ENCODE assay signal across 22 cellular contexts in genomic region chr21:46150073-46150472, GRCh38. TPM values are rescaled to one million over a fixed set of nuclear protein-coding genes. Genes with fewer than 3 reads are reported as not detected.
A peak's percentile ranks its signal among the peaks of the same experiment; 100 is the strongest.
DNase-seq lines count a peak whose midpoint lies in the region; ATAC-seq, FAIRE-seq and TF ChIP-seq lines count a peak whose summit lies in the region.
"Had no signal": no experiment of that assay in that cellular context is flagged by ENCODE, and none has a peak within 500 bp of the region (broad histone marks: within the 10 kb centered on the region; RNA-seq: fewer than 3 reads in every experiment).

No MANE protein-coding gene starts in this region.

- no peaks in the 10 kb centered on the region for H3K9me3 ChIP-seq in RWPE2 (ENCODE audit: severe bottlenecking)
- H3K9me3 ChIP-seq in HepG2 (ENCODE audit: low read length): no peaks in the 10 kb centered on the region
- H3K9me3 ChIP-seq: BLaER1, Caco-2 had no signal

- in situ Hi-C loops in HepG2 (cut with HindIII; ENCODE audit: extremely low pct_ligation_motif_present, low pct_unique_long_range_greater_than_20kb): no loop called here

- no peak overlapping the region for H3K9ac ChIP-seq in HepG2 (ENCODE audit: insufficient read depth, low read depth, low read length)
- H3K9ac ChIP-seq: BLaER1 had no signal

- H3K4me2 ChIP-seq in HepG2 (ENCODE audit: low read depth, low read length): no peak overlapping the region
- H3K4me2 ChIP-seq: BLaER1 had no signal

- no peak for TF ChIP-seq CTCF in RWPE2 (IDR thresholded peaks at IDR 0.05; ENCODE audit: poor library complexity, severe bottlenecking)
- no peak for TF ChIP-seq CTCF in HepG2 (CRISPR knock-in tag; IDR thresholded peaks at IDR 0.05)

- no peak for ATAC-seq in activated T-cell treated with anti-CD3 and anti-CD28 coated beads, Interleukin-2, amount 50 U/mL, for 4 hours
- ATAC-seq in RWPE2 (ENCODE audit: low read depth) (no peak), HepG2 (no peak; the same call in 2 of the 3 replicates), GM18858 (IDR thresholded peaks at IDR 0.05; ENCODE audit: unreplicated experiment) (no peak), HG03521 (IDR thresholded peaks at IDR 0.05; ENCODE audit: unreplicated experiment) (no peak)
- ATAC-seq: activated T-helper 17 cell treated with anti-CD3 and anti-CD28 coated beads, Interleukin-2, amount 50 U/mL, for 72 hours; stimulated activated naive CD8-positive, alpha-beta T cell treated with anti-CD3 and anti-CD28 coated beads, Interleukin-15, Interleukin-2, amounts not matched to agents 100 U/mL and 50 U/mL, for 24 hours had no signal

- POLR2A ChIA-PET in HepG2 (lab: Yijun Ruan, JAX): no interaction called here

- intact Hi-C loops in HepG2 (cut with micrococcal nuclease; ENCODE audit: unreplicated experiment): no loop called here

- DNase-seq in activated T-cell treated with anti-CD3 and anti-CD28 coated beads, Interleukin-2, amount 50 U/mL, for 4 hours: peak; percentile 2
- DNase-seq in activated T-cell treated with anti-CD3 and anti-CD28 coated beads for 4 hours (no peak), RWPE2 (ENCODE audit: low spot score) (peak; percentile 57), HepG2 (ENCODE audit: low spot score) (no peak), substantia nigra (lab: John Stamatoyannopoulos, UW) (no peak), HT-29 (ENCODE audit: low spot score) (no peak)
- DNase-seq: activated CD4-positive, alpha-beta T cell treated with anti-CD3 and anti-CD28 coated beads, Interleukin-2, amount 10 ng/mL, durations not matched to agents 24 days and 14 days; Karpas-422; MV-4-11; NCI-H187; NCI-H69; SHP77; stimulated activated CD4-positive, alpha-beta T cell treated with anti-CD3 and anti-CD28 coated beads, Interleukin-4, amount 100 ng/mL, for 4 hours; stimulated activated naive CD8-positive, alpha-beta T cell treated with anti-CD3 and anti-CD28 coated beads, Interleukin-15, Interleukin-2, amounts not matched to agents 100 U/mL and 50 U/mL, for 24 hours; trophoblast cell had no signal

- H3K4me1 ChIP-seq in RWPE2 (ENCODE audit: insufficient read depth, poor library complexity, severe bottlenecking) (no peaks in the 10 kb centered on the region), HepG2 (ENCODE audit: insufficient read depth, low read length) (peaks cover 55% of the 10 kb centered on the region)

- H3K4me3 ChIP-seq in RWPE2 (ENCODE audit: severe bottlenecking): no peak overlapping the region
- no peak overlapping the region for H3K4me3 ChIP-seq in HepG2 (replicated peaks in 1 of 3; ENCODE audit: insufficient read depth in 1 of 3, low read depth in 2 of 3, low read length in 3 of 3)
- H3K4me3 ChIP-seq: BLaER1 had no signal

- H3K27me3 ChIP-seq in RWPE2 (ENCODE audit: insufficient read depth, poor library complexity, severe bottlenecking) (no peaks in the 10 kb centered on the region), HepG2 (ENCODE audit: control insufficient read depth in 1 of 2, insufficient read depth in 2 of 2, low read length in 2 of 2) (no peaks in the 10 kb centered on the region; a peak in 2 of 5 replicates)
- H3K27me3 ChIP-seq: BLaER1 had no signal

- no peak for FAIRE-seq in HepG2 (lab: Jason Lieb, UNC)

- no peak overlapping the region for H3K4me3 Mint-ChIP-seq in activated T-cell treated with anti-CD3 and anti-CD28 coated beads, Interleukin-2, amount 50 U/mL, for 4 hours
- H3K4me3 Mint-ChIP-seq: activated CD4-positive, alpha-beta T cell treated with anti-CD3 and anti-CD28 coated beads, Interleukin-2, amount 10 ng/mL, durations not matched to agents 24 days and 14 days; activated T-helper 17 cell treated with anti-CD3 and anti-CD28 coated beads, Interleukin-2, amount 50 U/mL, for 72 hours had no signal

- no peak overlapping the region for H2AFZ ChIP-seq in HepG2 (ENCODE audit: low read length)

- 89% methylated on average over 5 of the region's 19 CpGs for WGBS in HepG2 (ENCODE audit: low lambda C conversion rate)

- no peak overlapping the region for H3K27ac ChIP-seq in RWPE2 (ENCODE audit: poor library complexity, severe bottlenecking)
- H3K27ac ChIP-seq in HepG2 (ENCODE audit: extremely low read length, insufficient read depth, low read length): no peak overlapping the region
- H3K27ac ChIP-seq in substantia nigra (ENCODE audit: low read depth, low read length, poor library complexity, severe bottlenecking): peak overlapping the region; percentile 59
- H3K27ac ChIP-seq: BLaER1 had no signal

- peaks cover 20% of the 10 kb centered on the region for H3K79me2 ChIP-seq in HepG2 (ENCODE audit: insufficient read depth, low read length)

- H3K9me3 Mint-ChIP-seq in activated T-cell treated with anti-CD3 and anti-CD28 coated beads, Interleukin-2, amount 50 U/mL, for 4 hours: no peaks in the 10 kb centered on the region
- H3K9me3 Mint-ChIP-seq: activated CD4-positive, alpha-beta T cell treated with anti-CD3 and anti-CD28 coated beads, Interleukin-2, amount 10 ng/mL, durations not matched to agents 24 days and 14 days; activated T-helper 17 cell treated with anti-CD3 and anti-CD28 coated beads, Interleukin-2, amount 50 U/mL, for 72 hours had no signal

- H3K36me3 ChIP-seq in RWPE2 (ENCODE audit: low read depth): no peaks in the 10 kb centered on the region
- H3K36me3 ChIP-seq in HepG2 (replicated peaks in 1 of 2; ENCODE audit: control insufficient read depth in 1 of 2, insufficient read depth in 2 of 2, low read length in 2 of 2): peaks cover 2 to 25% of the 10 kb centered on the region in 2 experiments; a peak in 4 of 5 replicates
- H3K36me3 ChIP-seq: BLaER1 had no signal

- H4K20me1 ChIP-seq in HepG2 (ENCODE audit: insufficient read depth, low read length): peaks cover 8% of the 10 kb centered on the region; the same call in 1 of the 2 replicates
- H4K20me1 ChIP-seq: BLaER1 had no signal

- TF ChIP-seq EP300 in HepG2 (IDR thresholded peaks at IDR 0.05; ENCODE audit: low read depth in 2 of 2, low read length in 2 of 2) (no peak), HepG2 (CRISPR knock-in tag; IDR thresholded peaks at IDR 0.05; ENCODE audit: borderline replicate concordance) (no peak)

- CTCF ChIA-PET in HepG2 (lab: Yijun Ruan, JAX; ENCODE audit: low intra/inter-chr PET ratio, low total read pairs): no interaction called here

- BruUV-seq in HepG2 (replicated peaks; lab: Mats Ljungman, UMichigan): no TSS peak

- no peaks in the 10 kb centered on the region for H3K4me1 Mint-ChIP-seq in activated T-cell treated with anti-CD3 and anti-CD28 coated beads, Interleukin-2, amount 50 U/mL, for 4 hours (ENCODE audit: low read depth)
- H3K4me1 Mint-ChIP-seq: activated CD4-positive, alpha-beta T cell treated with anti-CD3 and anti-CD28 coated beads, Interleukin-2, amount 10 ng/mL, durations not matched to agents 24 days and 14 days; activated T-helper 17 cell treated with anti-CD3 and anti-CD28 coated beads, Interleukin-2, amount 50 U/mL, for 72 hours had no signal

- H3K36me3 Mint-ChIP-seq in activated T-cell treated with anti-CD3 and anti-CD28 coated beads, Interleukin-2, amount 50 U/mL, for 4 hours (ENCODE audit: insufficient read depth): no peaks in the 10 kb centered on the region

- no peak for TF ChIP-seq RAD21 in HepG2 (CRISPR knock-in tag; IDR thresholded peaks at IDR 0.05)

- 0 out of 4 replicates have a peak, but pooled peaks of 1 of the 2 experiments have one; percentile 18 for TF ChIP-seq POLR2A in HepG2 (IDR thresholded peaks at IDR 0.05; ENCODE audit: insufficient read depth in 1 of 2, low read depth in 2 of 2, low read length in 2 of 2)

- no peaks in the 10 kb centered on the region for H3K27me3 Mint-ChIP-seq in activated T-cell treated with anti-CD3 and anti-CD28 coated beads, Interleukin-2, amount 50 U/mL, for 4 hours (ENCODE audit: low read depth)
- H3K27me3 Mint-ChIP-seq: activated CD4-positive, alpha-beta T cell treated with anti-CD3 and anti-CD28 coated beads, Interleukin-2, amount 10 ng/mL, durations not matched to agents 24 days and 14 days; activated T-helper 17 cell treated with anti-CD3 and anti-CD28 coated beads, Interleukin-2, amount 50 U/mL, for 72 hours had no signal

RNA-seq across cellular contexts. Expression of gene FTCD, which starts 5.3 kb away (rescaled TPM):
- total RNA-seq in activated T-cell treated with anti-CD3 and anti-CD28 coated beads, Interleukin-2, amount 50 U/mL, for 4 hours: under 1 TPM; 0.33 to 0.71 (median 0.40) TPM
- total RNA-seq in HepG2 (2016; rRNA removed; fragmentation: Illumina TruSeq; extraction: Trizol): 78.5 and 105 TPM in 2 replicates
- total RNA-seq in HepG2 (2016; cell fraction: cytosol; rRNA removed; fragmentation: Illumina TruSeq; extraction: Trizol; ENCODE audit: low read depth): 13.1 and 13.2 TPM in 2 replicates
- 61.2 and 115 TPM in 2 replicates for total RNA-seq in HepG2 (2016; cell fraction: insoluble cytoplasmic fraction; rRNA removed; fragmentation: Illumina TruSeq; extraction: Trizol)
- 21.0 and 27.4 TPM in 2 replicates for total RNA-seq in HepG2 (2016; cell fraction: membrane; rRNA removed; fragmentation: Illumina TruSeq; extraction: Trizol)
- 94.5 and 110 TPM in 2 replicates for total RNA-seq in HepG2 (2016; cell fraction: nucleus; rRNA removed; fragmentation: Illumina TruSeq; extraction: Trizol)
- polyA plus RNA-seq in HepG2 (2011; rRNA removed): 75.7 and 112 TPM in 2 replicates
- 34.7 and 61.2 TPM in 2 replicates for polyA plus RNA-seq in HepG2 (2011; cell fraction: cytosol; rRNA removed)
- 656 and 751 TPM in 2 replicates for polyA plus RNA-seq in HepG2 (2011; cell fraction: nucleus; rRNA removed)
- polyA plus RNA-seq in HepG2 (2012): 108 and 140 TPM in 2 replicates
- polyA plus RNA-seq in HepG2 (2016; cell fraction: cytosol; fragmentation: Illumina TruSeq; extraction: Trizol; ENCODE audit: low read depth): 11.0 and 12.4 TPM in 2 replicates
- polyA plus RNA-seq in HepG2 (2016; cell fraction: insoluble cytoplasmic fraction; fragmentation: Illumina TruSeq; extraction: Trizol; ENCODE audit: low read depth): 47.9 and 52.0 TPM in 2 replicates
- polyA plus RNA-seq in HepG2 (2016; cell fraction: membrane; fragmentation: Illumina TruSeq; extraction: Trizol; ENCODE audit: low read depth): 11.9 and 17.7 TPM in 2 replicates
- polyA plus RNA-seq in HepG2 (2016; cell fraction: nucleus; fragmentation: Illumina TruSeq; extraction: Trizol; ENCODE audit: insufficient read depth, low read depth): 369 and 379 TPM in 2 replicates
- polyA minus RNA-seq in HepG2 (2011; rRNA and poly(A)+ RNA removed; ENCODE audit: low replicate concordance): 0.42 and 84.7 TPM in 2 replicates
- polyA minus RNA-seq in HepG2 (2011; cell fraction: cytosol; rRNA and poly(A)+ RNA removed): 33.3 and 39.2 TPM in 2 replicates
- polyA minus RNA-seq in HepG2 (2011; cell fraction: nucleus; rRNA and poly(A)+ RNA removed): 93.9 and 118 TPM in 2 replicates
- 0.33 TPM in 1 of 2 replicates, not detected in the other for total RNA-seq in HT-29 (2014; rRNA removed; shearing (Covaris generic))
- total RNA-seq: dermis microvascular lymphatic vessel endothelial cell had no signal

RNA-seq across cellular contexts. Expression of gene SPATC1L, which starts 34.2 kb away (rescaled TPM):
- 10 to 100 TPM in 2 of 3 donors, 1 to 10 TPM in 1; 6.8 to 17.5 (median 10.6) TPM for total RNA-seq in activated T-cell treated with anti-CD3 and anti-CD28 coated beads, Interleukin-2, amount 50 U/mL, for 4 hours
- 2.8 and 3.3 TPM in 2 replicates for total RNA-seq in HepG2 (2016; rRNA removed; fragmentation: Illumina TruSeq; extraction: Trizol)
- total RNA-seq in HepG2 (2016; cell fraction: cytosol; rRNA removed; fragmentation: Illumina TruSeq; extraction: Trizol; ENCODE audit: low read depth): 2.1 and 2.7 TPM in 2 replicates
- 3.0 and 3.3 TPM in 2 replicates for total RNA-seq in HepG2 (2016; cell fraction: insoluble cytoplasmic fraction; rRNA removed; fragmentation: Illumina TruSeq; extraction: Trizol)
- 3.0 and 3.8 TPM in 2 replicates for total RNA-seq in HepG2 (2016; cell fraction: membrane; rRNA removed; fragmentation: Illumina TruSeq; extraction: Trizol)
- 1.5 and 1.7 TPM in 2 replicates for total RNA-seq in HepG2 (2016; cell fraction: nucleus; rRNA removed; fragmentation: Illumina TruSeq; extraction: Trizol)
- 1.4 and 2.6 TPM in 2 replicates for polyA plus RNA-seq in HepG2 (2011; rRNA removed)
- polyA plus RNA-seq in HepG2 (2011; cell fraction: cytosol; rRNA removed): 1.4 and 2.8 TPM in 2 replicates
- polyA plus RNA-seq in HepG2 (2011; cell fraction: nucleus; rRNA removed): 9.6 and 9.7 TPM in 2 replicates
- 7.3 and 10.9 TPM in 2 replicates for polyA plus RNA-seq in HepG2 (2012)
- 5.4 and 5.7 TPM in 2 replicates for polyA plus RNA-seq in HepG2 (2016; cell fraction: cytosol; fragmentation: Illumina TruSeq; extraction: Trizol; ENCODE audit: low read depth)
- polyA plus RNA-seq in HepG2 (2016; cell fraction: insoluble cytoplasmic fraction; fragmentation: Illumina TruSeq; extraction: Trizol; ENCODE audit: low read depth): 5.9 and 7.1 TPM in 2 replicates
- 6.0 and 7.3 TPM in 2 replicates for polyA plus RNA-seq in HepG2 (2016; cell fraction: membrane; fragmentation: Illumina TruSeq; extraction: Trizol; ENCODE audit: low read depth)
- 5.8 and 6.5 TPM in 2 replicates for polyA plus RNA-seq in HepG2 (2016; cell fraction: nucleus; fragmentation: Illumina TruSeq; extraction: Trizol; ENCODE audit: insufficient read depth, low read depth)
- polyA minus RNA-seq in HepG2 (2011; rRNA and poly(A)+ RNA removed; ENCODE audit: low replicate concordance): 2.4 and 3.4 TPM in 2 replicates
- 3.4 and 5.6 TPM in 2 replicates for polyA minus RNA-seq in HepG2 (2011; cell fraction: cytosol; rRNA and poly(A)+ RNA removed)
- 0.77 and 1.6 TPM in 2 replicates for polyA minus RNA-seq in HepG2 (2011; cell fraction: nucleus; rRNA and poly(A)+ RNA removed)
- 8.3 and 12.7 TPM in 2 replicates for total RNA-seq in HT-29 (2014; rRNA removed; shearing (Covaris generic))

RNA-seq across cellular contexts. Expression of gene COL6A2, which starts 52.2 kb away (rescaled TPM):
- total RNA-seq in activated T-cell treated with anti-CD3 and anti-CD28 coated beads, Interleukin-2, amount 50 U/mL, for 4 hours: 1 to 10 TPM; 4.8 to 7.7 (median 5.7) TPM
- total RNA-seq in HepG2 (2016; rRNA removed; fragmentation: Illumina TruSeq; extraction: Trizol): 0.07 and 0.14 TPM in 2 replicates
- not detected in 2 replicates for total RNA-seq in HepG2 (2016; cell fraction: cytosol; rRNA removed; fragmentation: Illumina TruSeq; extraction: Trizol; ENCODE audit: low read depth)
- total RNA-seq in HepG2 (2016; cell fraction: insoluble cytoplasmic fraction; rRNA removed; fragmentation: Illumina TruSeq; extraction: Trizol): 0.06 TPM in 1 of 2 replicates, not detected in the other
- total RNA-seq in HepG2 (2016; cell fraction: membrane; rRNA removed; fragmentation: Illumina TruSeq; extraction: Trizol): not detected in 2 replicates
- total RNA-seq in HepG2 (2016; cell fraction: nucleus; rRNA removed; fragmentation: Illumina TruSeq; extraction: Trizol): 0.13 and 0.22 TPM in 2 replicates
- polyA plus RNA-seq in HepG2 (2011; rRNA removed): 0.41 and 1.6 TPM in 2 replicates
- polyA plus RNA-seq in HepG2 (2011; cell fraction: cytosol; rRNA removed): 0.27 and 0.31 TPM in 2 replicates
- polyA plus RNA-seq in HepG2 (2011; cell fraction: nucleus; rRNA removed): 8.5 and 10.4 TPM in 2 replicates
- polyA plus RNA-seq in HepG2 (2012): 0.36 and 0.81 TPM in 2 replicates
- not detected in 2 replicates for polyA plus RNA-seq in HepG2 (2016; cell fraction: cytosol; fragmentation: Illumina TruSeq; extraction: Trizol; ENCODE audit: low read depth)
- polyA plus RNA-seq in HepG2 (2016; cell fraction: insoluble cytoplasmic fraction; fragmentation: Illumina TruSeq; extraction: Trizol; ENCODE audit: low read depth): not detected in 2 replicates
- polyA plus RNA-seq in HepG2 (2016; cell fraction: membrane; fragmentation: Illumina TruSeq; extraction: Trizol; ENCODE audit: low read depth): not detected in 2 replicates
- 0.48 and 0.69 TPM in 2 replicates for polyA plus RNA-seq in HepG2 (2016; cell fraction: nucleus; fragmentation: Illumina TruSeq; extraction: Trizol; ENCODE audit: insufficient read depth, low read depth)
- polyA minus RNA-seq in HepG2 (2011; rRNA and poly(A)+ RNA removed; ENCODE audit: low replicate concordance): 0.44 TPM in 1 of 2 replicates, not detected in the other
- polyA minus RNA-seq in HepG2 (2011; cell fraction: cytosol; rRNA and poly(A)+ RNA removed): not detected in 2 replicates
- polyA minus RNA-seq in HepG2 (2011; cell fraction: nucleus; rRNA and poly(A)+ RNA removed): 0.52 and 1.2 TPM in 2 replicates
- not detected in 2 replicates for total RNA-seq in HT-29 (2014; rRNA removed; shearing (Covaris generic))
- total RNA-seq: OCI-LY7 had no signal

Comparison
In these comparisons a context has a peak if more than half of its experiments do, and no peak if none do; other contexts are left out.
1. DNase-seq: peak in activated T-cell treated with anti-CD3 and anti-CD28 coated beads, Interleukin-2, amount 50 U/mL, for 4 hours (single experiment) and RWPE2 (single experiment); none in activated T-cell treated with anti-CD3 and anti-CD28 coated beads for 4 hours (single experiment), HepG2 (single experiment), substantia nigra (0 of 49) and HT-29 (single experiment).
2. RNA of gene FTCD, which starts 5.3 kb away (total RNA-seq): 13.1 to 115 TPM in HepG2; 0.33 to 0.71 TPM in activated T-cell treated with anti-CD3 and anti-CD28 coated beads, Interleukin-2, amount 50 U/mL, for 4 hours and 0.33 TPM in HT-29; every median in the first group is over 4 times any median in the second.